In the genomic region with DNA sequence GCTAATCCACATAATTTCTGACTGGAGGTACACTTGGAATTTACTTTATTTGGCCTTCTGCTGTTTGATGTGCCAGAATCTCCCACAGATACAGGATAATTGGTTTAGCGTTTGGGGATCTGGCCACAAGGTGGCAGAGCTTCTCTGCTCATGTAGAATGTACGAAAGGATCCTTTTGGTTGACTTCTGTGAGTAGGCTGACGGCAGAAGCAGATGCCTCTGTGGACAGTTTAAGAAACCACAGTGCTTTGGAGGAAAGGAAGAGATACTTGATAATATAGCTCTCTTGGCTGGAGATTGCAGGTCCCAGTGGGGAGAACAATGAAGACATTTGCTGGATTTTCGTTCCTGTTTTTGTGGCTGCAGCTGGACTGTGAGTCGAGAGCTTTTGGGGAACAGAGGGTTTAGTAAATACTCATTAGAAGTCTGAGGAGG, we compare ENCODE assay signal across 8 cellular contexts.
DNase-seq lines count a peak whose midpoint lies in the region; ATAC-seq and TF ChIP-seq lines count a peak whose summit lies in the region.

No MANE protein-coding gene starts in this region.

- H4K5ac ChIP-seq in IMR-90 (ENCODE audit: low read depth, low read length) = no peak overlapping the region

- H2BK15ac ChIP-seq in IMR-90 (ENCODE audit: low read depth, low read length) = no peak overlapping the region

- TF ChIP-seq CTCF in heart left ventricle (IDR thresholded peaks at IDR 0.05) (peak; percentile 29 to 65 (median 42)), IMR-90 (conservative IDR thresholded peaks at IDR 0.05; ENCODE audit: low read depth, low read length) (peak; percentile 48), lower leg skin (IDR thresholded peaks at IDR 0.05) (no peak)

- no peaks in the 10 kb centered on the region for H3K79me1 ChIP-seq in IMR-90 (ENCODE audit: low read depth in 1 of 2, low read length in 2 of 2)

- POLR2A ChIA-PET in IMR-90 (lab: Charles Lee; ENCODE audit: unreplicated experiment) = interaction anchor here (0.6 kb wide), 1 partner anchor 25 kb away, joined by 3 read pairs; no protein-coding TSS in a partner anchor

- H2AFZ ChIP-seq in IMR-90 (replicated peaks; ENCODE audit: low read length, poor library complexity) = no peak overlapping the region

- H3K4me3 ChIP-seq in heart left ventricle = no peak overlapping the region
- no peak overlapping the region for H3K4me3 ChIP-seq in IMR-90 (ENCODE audit: insufficient read depth, low read depth, low read length)
- H3K4me3 ChIP-seq in SK-N-MC = 0 out of 2 replicates have a peak overlapping the region, but pooled peaks have one; percentile 14
- H3K4me3 ChIP-seq in iPS DF 6.9 (ENCODE audit: low read length) = no peak overlapping the region
- H3K4me3 ChIP-seq in lower leg skin (ENCODE audit: low read depth, poor library complexity, severe bottlenecking) = no peak overlapping the region

- no TSS peak for BruUV-seq in IMR-90 (replicated peaks; lab: Mats Ljungman, UMichigan)

- no peak overlapping the region for H2BK120ac ChIP-seq in IMR-90 (ENCODE audit: low read depth, low read length)

- H3K4me1 ChIP-seq in heart left ventricle (no peaks in the 10 kb centered on the region), IMR-90 (ENCODE audit: control insufficient read depth, insufficient read depth, low read length) (no peaks in the 10 kb centered on the region), iPS DF 6.9 (ENCODE audit: control insufficient read depth, insufficient read depth, low read length) (no peaks in the 10 kb centered on the region)

- no peak overlapping the region for H3K23ac ChIP-seq in IMR-90 (ENCODE audit: low read depth, low read length)

- H3K9me3 ChIP-seq in heart left ventricle (no peaks in the 10 kb centered on the region), IMR-90 (ENCODE audit: control insufficient read depth, insufficient read depth, low read length) (no peaks in the 10 kb centered on the region), SK-N-MC (ENCODE audit: low read depth, low read length) (no peaks in the 10 kb centered on the region), iPS DF 6.9 (ENCODE audit: control insufficient read depth, insufficient read depth, low read length) (no peaks in the 10 kb centered on the region)

- in situ Hi-C loops in IMR-90 (cut with MboI; ENCODE audit: low sequenced_read_pairs) = no loop called here

- TF ChIP-seq POLR2A in heart left ventricle (IDR thresholded peaks at IDR 0.05) (no peak), IMR-90 (IDR thresholded peaks at IDR 0.05; ENCODE audit: low read depth, low read length) (no peak), lower leg skin (IDR thresholded peaks at IDR 0.05) (no peak)

- no peak overlapping the region for H3K4me2 ChIP-seq in IMR-90 (ENCODE audit: low read depth, low read length)

- no peaks in the 10 kb centered on the region for H4K20me1 ChIP-seq in IMR-90 (ENCODE audit: insufficient read depth, low read length)

- no peak overlapping the region for H2BK20ac ChIP-seq in IMR-90 (ENCODE audit: low read depth, low read length)

- intact Hi-C loops in heart left ventricle (cut with DNase I) (no loop called here), Right ventricle myocardium superior (cut with DNase I) (no loop called here), IMR-90 (cut with micrococcal nuclease) (no loop called here), lower leg skin (cut with DNase I; ENCODE audit: low total_unique reads) (no loop called here)

- no peak overlapping the region for H2BK5ac ChIP-seq in IMR-90 (ENCODE audit: low read depth, low read length, poor library complexity, severe bottlenecking)

- no peak overlapping the region for H3K56ac ChIP-seq in IMR-90 (ENCODE audit: extremely low read depth, insufficient read depth, low read length)

- no peak overlapping the region for H3K18ac ChIP-seq in IMR-90 (ENCODE audit: low read depth, low read length)

- no peak overlapping the region for H3K4ac ChIP-seq in IMR-90 (ENCODE audit: low read depth, low read length)

- H3K27ac ChIP-seq in heart left ventricle (no peak overlapping the region), IMR-90 (ENCODE audit: insufficient read depth, low read length) (no peak overlapping the region), SK-N-MC (no peak overlapping the region), iPS DF 6.9 (ENCODE audit: low read length) (no peak overlapping the region)

- no peak overlapping the region for H2AK5ac ChIP-seq in IMR-90 (ENCODE audit: low read depth, low read length)

- 7 to 11% (median 8%) methylated on average over 5 of the region's 5 CpGs for WGBS in heart left ventricle, 4 donors
- WGBS in IMR-90 (ENCODE audit: extremely low coverage in 2 of 2, insufficient read length in 1 of 2), 2 experiments = 10% methylated on average over 2 of the region's 5 CpGs; no CpG with 5 or more reads in 1 of the 2 experiments
- WGBS in iPS DF 6.9 (ENCODE audit: insufficient coverage, insufficient read length) = no CpG with 5 or more reads among the region's 5 CpGs
- WGBS in lower leg skin, 2 donors = 18 to 19% methylated on average over 5 of the region's 5 CpGs

- H3K9ac ChIP-seq in IMR-90 (ENCODE audit: low read depth, low read length) = no peak overlapping the region
- H3K9ac ChIP-seq in SK-N-MC (ENCODE audit: insufficient read length) = no peak overlapping the region

- no peak overlapping the region for H3K14ac ChIP-seq in IMR-90 (replicated peaks; ENCODE audit: low read depth, low read length)

- H3K36me3 ChIP-seq in heart left ventricle = no peaks in the 10 kb centered on the region
- H3K36me3 ChIP-seq in IMR-90 (ENCODE audit: control insufficient read depth, insufficient read depth, low read length) = no peaks in the 10 kb centered on the region
- no peaks in the 10 kb centered on the region for H3K36me3 ChIP-seq in SK-N-MC (ENCODE audit: insufficient read depth, low read length)
- no peaks in the 10 kb centered on the region for H3K36me3 ChIP-seq in iPS DF 6.9 (ENCODE audit: control insufficient read depth, insufficient read depth, low read length)

- dilution Hi-C loops in IMR-90 (cut with HindIII; ENCODE audit: low sequenced_read_pairs, unreplicated experiment) = no loop called here

- H4K91ac ChIP-seq in IMR-90 (ENCODE audit: insufficient read depth, low read depth, low read length) = no peak overlapping the region

- TF ChIP-seq RAD21 in IMR-90 (IDR thresholded peaks at IDR 0.05; ENCODE audit: low read length) = no peak; the same call in 1 of the 2 replicates

- ATAC-seq in heart left ventricle = no peak
- no peak for ATAC-seq in Right ventricle myocardium superior (ENCODE audit: poor library complexity)
- peak; percentile 85 for ATAC-seq in IMR-90 (ENCODE audit: low read depth)

- no peaks in the 10 kb centered on the region for H3K27me3 ChIP-seq in heart left ventricle
- no peaks in the 10 kb centered on the region for H3K27me3 ChIP-seq in IMR-90 (ENCODE audit: control insufficient read depth, insufficient read depth, low read length)
- no peaks in the 10 kb centered on the region for H3K27me3 ChIP-seq in iPS DF 6.9 (ENCODE audit: control insufficient read depth, insufficient read depth, low read length)

- CTCF ChIA-PET in IMR-90 (lab: Yijun Ruan, JAX) = interaction anchor here (0.7 to 1.5 kb wide), 3 partner anchors 14 to 1930 kb away, joined by 3 to 4 read pairs (median 3); no protein-coding TSS in a partner anchor

- DNase-seq in heart left ventricle = no peak
- DNase-seq in Right ventricle myocardium superior = no peak
- DNase-seq in IMR-90 = peak; percentile 31
- peak; percentile 56 for DNase-seq in SK-N-MC (ENCODE audit: low read depth, low spot score)
- DNase-seq in amniotic epithelial cell (ENCODE audit: low read depth) = peak; percentile 50
- DNase-seq in iPS DF 6.9 (ENCODE audit: low read depth, low spot score) = peak; percentile 43
- peak; percentile 36 to 48 for DNase-seq in stimulated activated CD4-positive, alpha-beta T cell treated with anti-CD3 and anti-CD28 coated beads, Interleukin-2, amount 100 ng/mL, for 48 hours
- DNase-seq in lower leg skin (ENCODE audit: low spot score in 2 of 2) = no peak

- no peaks in the 10 kb centered on the region for H3K9me1 ChIP-seq in IMR-90 (ENCODE audit: insufficient read depth, low read length)

- H4K8ac ChIP-seq in IMR-90 (ENCODE audit: low read depth in 2 of 2, low read length in 2 of 2) = no peak overlapping the region

- H2AK9ac ChIP-seq in IMR-90 (replicated peaks; ENCODE audit: low read depth, low read length, poor library complexity) = no peak overlapping the region

TF ChIP-seq in IMR-90, 13 proteins besides CTCF, POLR2A, EP300 and RAD21:
- no peak for TF ChIP-seq RCOR1 (IDR thresholded peaks at IDR 0.05; ENCODE audit: insufficient replicate concordance, low read length)

Comparison
In these comparisons a context has a peak if more than half of its experiments do, and no peak if none do; other contexts are left out.
1. DNase-seq: peak in IMR-90 (single experiment), SK-N-MC (single experiment), amniotic epithelial cell (single experiment), iPS DF 6.9 (single experiment) and stimulated activated CD4-positive, alpha-beta T cell treated with anti-CD3 and anti-CD28 coated beads, Interleukin-2, amount 100 ng/mL, for 48 hours (2 of 2); none in heart left ventricle (0 of 5), Right ventricle myocardium superior (single experiment) and lower leg skin (0 of 2).
2. CTCF ChIP-seq: peak in heart left ventricle (12 of 12) and IMR-90 (single experiment); none in lower leg skin (0 of 3).